ENCODE assay signal across 8 cellular contexts in genomic region chr21:36699026-36699545, GRCh38. TPM values are rescaled to one million over a fixed set of nuclear protein-coding genes. Genes with fewer than 3 reads are reported as not detected.
DNase-seq lines count a peak whose midpoint lies in the region; ATAC-seq, FAIRE-seq and TF ChIP-seq lines count a peak whose summit lies in the region.

Gene SIM2, plus strand, starts transcription at chr21:36699115. Its CDS starts 632 bp downstream, at chr21:36699747.

- no peak for TF ChIP-seq POLR2A in HepG2 (IDR thresholded peaks at IDR 0.05; ENCODE audit: insufficient read depth in 1 of 2, low read depth in 2 of 2, low read length in 2 of 2)

- CTCF ChIA-PET in CD8-positive, alpha-beta T cell (lab: Charles Lee), result no interaction called here
- CTCF ChIA-PET in HepG2 (lab: Yijun Ruan, JAX; ENCODE audit: low intra/inter-chr PET ratio, low total read pairs), result no interaction called here

- H2AFZ ChIP-seq in HepG2 (ENCODE audit: low read length), result no peak within 1 kb of the TSS

- no peaks in the 10 kb centered on the region for H3K9me3 Mint-ChIP-seq in CD8-positive, alpha-beta T cell
- H3K9me3 Mint-ChIP-seq in activated naive CD8-positive, alpha-beta T cell treated with anti-CD3 and anti-CD28 coated beads, Interleukin-2, amount 10 ng/mL, durations not matched to agents 7 days and 5 days, result peaks cover under 1% of the 10 kb centered on the region

- H3K9ac ChIP-seq in HUES48 (ENCODE audit: low read depth, low read length) (no peak within 1 kb of the TSS), HepG2 (ENCODE audit: insufficient read depth, low read depth, low read length) (0 out of 2 replicates have a peak within 1 kb of the TSS, but pooled peaks have one; percentile 15)

- no peaks in the 10 kb centered on the region for H3K36me3 Mint-ChIP-seq in CD8-positive, alpha-beta T cell
- peaks cover 6% of the 10 kb centered on the region for H3K36me3 Mint-ChIP-seq in activated naive CD8-positive, alpha-beta T cell treated with anti-CD3 and anti-CD28 coated beads, Interleukin-2, amount 10 ng/mL, durations not matched to agents 7 days and 5 days

- TF ChIP-seq CTCF in CD8-positive, alpha-beta T cell (IDR thresholded peaks at IDR 0.05), result no peak
- TF ChIP-seq CTCF in HepG2 (CRISPR knock-in tag; IDR thresholded peaks at IDR 0.05) (no peak), brain microvascular endothelial cell (IDR thresholded peaks at IDR 0.05; ENCODE audit: low read depth, low read length, missing control alignments) (no peak)

- no peak within 1 kb of the TSS for H3K27ac Mint-ChIP-seq in CD8-positive, alpha-beta T cell
- no peak within 1 kb of the TSS for H3K27ac Mint-ChIP-seq in activated naive CD8-positive, alpha-beta T cell treated with anti-CD3 and anti-CD28 coated beads, Interleukin-2, amount 10 ng/mL, durations not matched to agents 7 days and 5 days

- peaks cover 54% of the 10 kb centered on the region for H3K27me3 Mint-ChIP-seq in CD8-positive, alpha-beta T cell (ENCODE audit: low read depth)
- H3K27me3 Mint-ChIP-seq in activated naive CD8-positive, alpha-beta T cell treated with anti-CD3 and anti-CD28 coated beads, Interleukin-2, amount 10 ng/mL, durations not matched to agents 7 days and 5 days, result peaks cover 79% of the 10 kb centered on the region

- ATAC-seq in CD8-positive, alpha-beta T cell, result no peak
- ATAC-seq in activated naive CD8-positive, alpha-beta T cell treated with anti-CD3 and anti-CD28 coated beads, Interleukin-2, amount 10 ng/mL, durations not matched to agents 7 days and 5 days (ENCODE audit: low read depth), result no peak
- ATAC-seq in HepG2 (peak; percentile 67), HG03378 (IDR thresholded peaks at IDR 0.05; ENCODE audit: unreplicated experiment) (no peak)

- H3K4me3 ChIP-seq in CD8-positive, alpha-beta T cell (ENCODE audit: low read depth, low read length), result no peak within 1 kb of the TSS
- H3K4me3 ChIP-seq in HUES48 (ENCODE audit: low read depth, low read length), result peak within 1 kb of the TSS; percentile 50
- H3K4me3 ChIP-seq in HepG2 (replicated peaks in 1 of 3; ENCODE audit: insufficient read depth in 1 of 3, low read depth in 2 of 3, low read length in 3 of 3), result peak within 1 kb of the TSS; percentile 50 to 73 (median 57); a peak in 5 of 6 replicates
- H3K4me3 ChIP-seq in brain microvascular endothelial cell (ENCODE audit: low read depth, low read length), result no peak within 1 kb of the TSS

- H3K27ac ChIP-seq in CD8-positive, alpha-beta T cell (ENCODE audit: low read depth, low read length), result no peak within 1 kb of the TSS
- H3K27ac ChIP-seq in HUES48 (ENCODE audit: low read depth, low read length) (no peak within 1 kb of the TSS), HepG2 (ENCODE audit: extremely low read length, insufficient read depth, low read length) (no peak within 1 kb of the TSS), brain microvascular endothelial cell (no peak within 1 kb of the TSS)

- no peak for TF ChIP-seq RAD21 in HepG2 (CRISPR knock-in tag; IDR thresholded peaks at IDR 0.05)

- peak within 1 kb of the TSS; percentile 92 for H3K4me2 ChIP-seq in HepG2 (ENCODE audit: low read depth, low read length)

- H3K36me3 ChIP-seq in CD8-positive, alpha-beta T cell (ENCODE audit: insufficient read depth, low read length), result no peaks in the 10 kb centered on the region
- H3K36me3 ChIP-seq in HUES48 (ENCODE audit: control insufficient read depth, insufficient read depth, low read length) (no peaks in the 10 kb centered on the region), HepG2 (replicated peaks in 1 of 2; ENCODE audit: control insufficient read depth in 1 of 2, insufficient read depth in 2 of 2, low read length in 2 of 2) (no peaks in the 10 kb centered on the region), brain microvascular endothelial cell (replicated peaks) (no peaks in the 10 kb centered on the region)

- peaks cover 67% of the 10 kb centered on the region for H3K27me3 ChIP-seq in CD8-positive, alpha-beta T cell (ENCODE audit: insufficient read depth, low read length)
- H3K27me3 ChIP-seq in HUES48 (ENCODE audit: control insufficient read depth, insufficient read depth, low read length), result peaks cover 99% of the 10 kb centered on the region
- H3K27me3 ChIP-seq in HepG2 (ENCODE audit: control insufficient read depth in 1 of 2, insufficient read depth in 2 of 2, low read length in 2 of 2), result peaks cover 10 to 88% of the 10 kb centered on the region in 2 experiments
- peaks cover 96% of the 10 kb centered on the region for H3K27me3 ChIP-seq in brain microvascular endothelial cell (replicated peaks)

- in situ Hi-C loops in HepG2 (cut with HindIII; ENCODE audit: extremely low pct_ligation_motif_present, low pct_unique_long_range_greater_than_20kb) (no loop called here), brain microvascular endothelial cell (cut with HindIII; ENCODE audit: low pct_ligation_motif_present, low sequenced_read_pairs) (no loop called here)

- no peaks in the 10 kb centered on the region for H4K20me1 ChIP-seq in HepG2 (ENCODE audit: insufficient read depth, low read length)

- H3K4me3 Mint-ChIP-seq in CD8-positive, alpha-beta T cell, result peak within 1 kb of the TSS; percentile 71
- H3K4me3 Mint-ChIP-seq in activated naive CD8-positive, alpha-beta T cell treated with anti-CD3 and anti-CD28 coated beads, Interleukin-2, amount 10 ng/mL, durations not matched to agents 7 days and 5 days, result peak within 1 kb of the TSS; percentile 52

- no peaks in the 10 kb centered on the region for H3K79me2 ChIP-seq in HepG2 (ENCODE audit: insufficient read depth, low read length)

- DNase-seq in CD8-positive, alpha-beta T cell, result no peak
- DNase-seq in activated naive CD8-positive, alpha-beta T cell treated with anti-CD3 and anti-CD28 coated beads, Interleukin-2, amount 10 ng/mL, durations not matched to agents 7 days and 5 days, result peak; percentile 47
- DNase-seq in HepG2 (ENCODE audit: low spot score), result no peak
- no peak for DNase-seq in brain microvascular endothelial cell
- no peak for DNase-seq in stimulated activated CD4-positive, alpha-beta T cell treated with anti-CD3 and anti-CD28 coated beads, Interleukin-4, amount 100 ng/mL, for 24 hours
- DNase-seq in stimulated activated naive CD4-positive, alpha-beta T cell (lab: John Stamatoyannopoulos, UW), result no peak

- TF ChIP-seq EP300 in HepG2 (IDR thresholded peaks at IDR 0.05; ENCODE audit: low read depth in 2 of 2, low read length in 2 of 2) (no peak), HepG2 (CRISPR knock-in tag; IDR thresholded peaks at IDR 0.05; ENCODE audit: borderline replicate concordance) (no peak)

- FAIRE-seq in HepG2 (lab: Jason Lieb, UNC), result no peak

- WGBS in HepG2 (ENCODE audit: low lambda C conversion rate), result no CpG with 5 or more reads among the region's 64 CpGs

- peaks cover 24% of the 10 kb centered on the region for H3K4me1 Mint-ChIP-seq in CD8-positive, alpha-beta T cell (ENCODE audit: low read depth)
- peaks cover 9% of the 10 kb centered on the region for H3K4me1 Mint-ChIP-seq in activated naive CD8-positive, alpha-beta T cell treated with anti-CD3 and anti-CD28 coated beads, Interleukin-2, amount 10 ng/mL, durations not matched to agents 7 days and 5 days

- H3K9me3 ChIP-seq in CD8-positive, alpha-beta T cell (ENCODE audit: low read length), result no peaks in the 10 kb centered on the region
- H3K9me3 ChIP-seq in HUES48 (ENCODE audit: control insufficient read depth, insufficient read depth, low read length) (no peaks in the 10 kb centered on the region), HepG2 (ENCODE audit: low read length) (no peaks in the 10 kb centered on the region)

- intact Hi-C loops in CD8-positive, alpha-beta T cell (cut with DNase I, micrococcal nuclease), result no loop called here
- intact Hi-C loops in HepG2 (cut with micrococcal nuclease; ENCODE audit: unreplicated experiment), result no loop called here

- no TSS peak for BruUV-seq in HepG2 (replicated peaks; lab: Mats Ljungman, UMichigan)

- peaks cover 37% of the 10 kb centered on the region for H3K4me1 ChIP-seq in CD8-positive, alpha-beta T cell (ENCODE audit: insufficient read depth, low read length)
- H3K4me1 ChIP-seq in HUES48 (ENCODE audit: control insufficient read depth, insufficient read depth, low read length) (peaks cover 26% of the 10 kb centered on the region), HepG2 (ENCODE audit: insufficient read depth, low read length) (peaks cover 10% of the 10 kb centered on the region)

- POLR2A ChIA-PET in CD8-positive, alpha-beta T cell (lab: Charles Lee), result no interaction called here
- POLR2A ChIA-PET in activated naive CD8-positive, alpha-beta T cell treated with anti-CD3 and anti-CD28 coated beads, Interleukin-2, amount 10 ng/mL, durations not matched to agents 7 days and 5 days (lab: Charles Lee), result no interaction called here
- POLR2A ChIA-PET in HepG2 (lab: Yijun Ruan, JAX), result no interaction called here

TF ChIP-seq in HepG2, 621 proteins besides CTCF, POLR2A, EP300 and RAD21 (continues in another document):
- no peak for TF ChIP-seq ZMAT3 (CRISPR knock-in tag; conservative IDR thresholded peaks at IDR 0.05)
- 0 out of 2 replicates have a peak, but pooled peaks have one; percentile 25 for TF ChIP-seq SAP130 (CRISPR knock-in tag; IDR thresholded peaks at IDR 0.05; ENCODE audit: low read depth)

RNA-seq across cellular contexts. Expression of gene SIM2, which starts in this region (rescaled TPM):
- not detected for total RNA-seq in CD8-positive, alpha-beta T cell
- not detected for total RNA-seq in activated naive CD8-positive, alpha-beta T cell treated with anti-CD3 and anti-CD28 coated beads, Interleukin-2, amount 10 ng/mL, durations not matched to agents 7 days and 5 days
- total RNA-seq in HepG2 (2016; rRNA removed; fragmentation: Illumina TruSeq; extraction: Trizol), result 0.53 TPM in 2 replicates
- 0.20 and 0.35 TPM in 2 replicates for total RNA-seq in HepG2 (2016; cell fraction: cytosol; rRNA removed; fragmentation: Illumina TruSeq; extraction: Trizol; ENCODE audit: low read depth)
- total RNA-seq in HepG2 (2016; cell fraction: insoluble cytoplasmic fraction; rRNA removed; fragmentation: Illumina TruSeq; extraction: Trizol), result 0.22 and 0.50 TPM in 2 replicates
- total RNA-seq in HepG2 (2016; cell fraction: membrane; rRNA removed; fragmentation: Illumina TruSeq; extraction: Trizol), result 0.38 and 0.49 TPM in 2 replicates
- total RNA-seq in HepG2 (2016; cell fraction: nucleus; rRNA removed; fragmentation: Illumina TruSeq; extraction: Trizol), result 0.50 and 0.97 TPM in 2 replicates
- 0.12 and 0.36 TPM in 2 replicates for polyA plus RNA-seq in HepG2 (2011; rRNA removed)
- polyA plus RNA-seq in HepG2 (2011; cell fraction: cytosol; rRNA removed), result 0.13 and 0.15 TPM in 2 replicates
- 0.61 and 0.66 TPM in 2 replicates for polyA plus RNA-seq in HepG2 (2011; cell fraction: nucleus; rRNA removed)
- polyA plus RNA-seq in HepG2 (2012), result 0.36 and 0.76 TPM in 2 replicates
- polyA plus RNA-seq in HepG2 (2016; cell fraction: cytosol; fragmentation: Illumina TruSeq; extraction: Trizol; ENCODE audit: low read depth), result 0.29 TPM in 2 replicates
- 0.62 and 0.96 TPM in 2 replicates for polyA plus RNA-seq in HepG2 (2016; cell fraction: insoluble cytoplasmic fraction; fragmentation: Illumina TruSeq; extraction: Trizol; ENCODE audit: low read depth)
- 0.65 and 0.81 TPM in 2 replicates for polyA plus RNA-seq in HepG2 (2016; cell fraction: membrane; fragmentation: Illumina TruSeq; extraction: Trizol; ENCODE audit: low read depth)
- polyA plus RNA-seq in HepG2 (2016; cell fraction: nucleus; fragmentation: Illumina TruSeq; extraction: Trizol; ENCODE audit: insufficient read depth, low read depth), result 1.5 and 2.1 TPM in 2 replicates
- polyA minus RNA-seq in HepG2 (2011; rRNA and poly(A)+ RNA removed; ENCODE audit: low replicate concordance), result 0.80 and 17.2 TPM in 2 replicates
- polyA minus RNA-seq in HepG2 (2011; cell fraction: cytosol; rRNA and poly(A)+ RNA removed), result 0.26 TPM in 1 of 2 replicates, not detected in the other
- polyA minus RNA-seq in HepG2 (2011; cell fraction: nucleus; rRNA and poly(A)+ RNA removed), result 0.77 and 1.1 TPM in 2 replicates

Comparison
In these comparisons a context has a peak if more than half of its experiments do, and no peak if none do; other contexts are left out.
1. Peak in DNase-seq in activated naive CD8-positive, alpha-beta T cell treated with anti-CD3 and anti-CD28 coated beads, Interleukin-2, amount 10 ng/mL, durations not matched to agents 7 days and 5 days; RNA of the gene not detected or under 1 TPM.
2. H3K4me3 ChIP-seq: peak in HUES48 (single experiment) and HepG2 (3 of 3); none in CD8-positive, alpha-beta T cell (single experiment) and brain microvascular endothelial cell (single experiment).